Comparison of ENCODE assay signal across 8 cellular contexts in the genomic region with DNA sequence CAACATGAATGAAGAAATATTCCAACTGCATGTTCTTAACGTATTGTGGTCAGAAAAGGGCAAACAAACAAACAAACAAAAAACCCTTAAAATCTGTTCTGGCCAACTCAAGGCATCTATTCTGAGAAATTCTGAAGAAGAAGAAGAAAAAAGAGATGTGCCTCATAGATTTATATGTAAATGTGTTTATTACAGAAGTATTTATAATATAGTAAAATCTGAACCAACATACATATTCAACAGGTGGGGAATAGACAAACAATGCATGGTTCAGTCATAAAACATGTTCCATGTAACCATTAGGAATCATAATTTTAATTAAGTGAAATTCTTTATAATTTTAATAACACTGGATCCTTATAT. TPM values are rescaled to one million over a fixed set of nuclear protein-coding genes. Genes with fewer than 3 reads are reported as not detected.
DNase-seq lines count a peak whose midpoint lies in the region; ATAC-seq, FAIRE-seq and TF ChIP-seq lines count a peak whose summit lies in the region.

No MANE protein-coding gene starts in this region.

- TF ChIP-seq CTCF in A549 (IDR thresholded peaks at IDR 0.05), result no peak
- no peak for TF ChIP-seq CTCF in dorsolateral prefrontal cortex (IDR thresholded peaks at IDR 0.05 in 54 of 56, conservative IDR thresholded peaks at IDR 0.05 in 2 of 56; ENCODE audit: low read depth in 1 of 56, partially characterized antibody in 56 of 56)

- POLR2A ChIA-PET in A549 (lab: Yijun Ruan, JAX), result no interaction called here

- WGBS in A549 (ENCODE audit: missing lambda C conversion rate), result 0% methylated on average over 1 of the region's 1 CpG

- no peak for FAIRE-seq in A549 (lab: Jason Lieb, UNC)

- H3K27me3 ChIP-seq in HUES48 (ENCODE audit: control insufficient read depth, insufficient read depth, low read length) (no peaks in the 10 kb centered on the region), dorsolateral prefrontal cortex (no peaks in the 10 kb centered on the region), muscle layer of duodenum (ENCODE audit: low read depth, low read length) (no peaks in the 10 kb centered on the region)

- H3K4me1 ChIP-seq in A549 (peaks cover 28% of the 10 kb centered on the region), HUES48 (ENCODE audit: control insufficient read depth, insufficient read depth, low read length) (peaks cover 7% of the 10 kb centered on the region; the same call in 1 of the 2 replicates), muscle layer of duodenum (ENCODE audit: control insufficient read depth in 1 of 2, insufficient read depth in 2 of 2, low read length in 2 of 2) (peaks cover 3 to 9% of the 10 kb centered on the region in 2 donors)

- no peak for TF ChIP-seq EP300 in A549 (IDR thresholded peaks at IDR 0.05)

- ATAC-seq in A549, result no peak
- no peak for ATAC-seq in GM19455 (IDR thresholded peaks at IDR 0.05; ENCODE audit: unreplicated experiment)
- no peak for ATAC-seq in GM19324 (IDR thresholded peaks at IDR 0.05; ENCODE audit: low FRiP score, unreplicated experiment)

- H3K4me2 ChIP-seq in A549, result peak overlapping the region; percentile 82

- no peak for TF ChIP-seq POLR2A in A549 (IDR thresholded peaks at IDR 0.05; ENCODE audit: low read length)

- peak overlapping the region; percentile 51 for H3K4me3 ChIP-seq in A549
- peak overlapping the region; percentile 96 for H3K4me3 ChIP-seq in HUES48 (ENCODE audit: low read depth, low read length)
- peak overlapping the region; percentile 45 to 84 (median 70) for H3K4me3 ChIP-seq in dorsolateral prefrontal cortex
- H3K4me3 ChIP-seq in muscle layer of duodenum (ENCODE audit: low read depth in 1 of 2, low read length in 2 of 2), result peak overlapping the region; percentile 84 to 85

- TF ChIP-seq RAD21 in A549 (conservative IDR thresholded peaks at IDR 0.05 in 1 of 2, IDR thresholded peaks at IDR 0.05 in 1 of 2), result no peak

- H3K36me3 ChIP-seq in HUES48 (ENCODE audit: control insufficient read depth, insufficient read depth, low read length) (no peaks in the 10 kb centered on the region), muscle layer of duodenum (ENCODE audit: control insufficient read depth in 1 of 2, insufficient read depth in 2 of 2, low read length in 2 of 2) (peaks cover 0 to 4% of the 10 kb centered on the region in 2 donors)

- peak overlapping the region; percentile 81 for H3K9ac ChIP-seq in HUES48 (ENCODE audit: low read depth, low read length)

- H3K27ac ChIP-seq in A549 (peak overlapping the region; percentile 81 to 89), HUES48 (ENCODE audit: low read depth, low read length) (no peak overlapping the region), dorsolateral prefrontal cortex (peak overlapping the region in 37 of 59 donors; percentile 62 to 94 (median 84)), muscle layer of duodenum (ENCODE audit: low read length) (peak overlapping the region; percentile 93)

- CTCF ChIA-PET in A549 (lab: Yijun Ruan, JAX), result no interaction called here

- H3K9me3 ChIP-seq in A549, result no peaks in the 10 kb centered on the region
- H3K9me3 ChIP-seq in HUES48 (ENCODE audit: control insufficient read depth, insufficient read depth, low read length), result no peaks in the 10 kb centered on the region
- no peaks in the 10 kb centered on the region for H3K9me3 ChIP-seq in muscle layer of duodenum (ENCODE audit: control insufficient read depth in 1 of 2, low read length in 2 of 2)

- no peak for DNase-seq in A549 (ENCODE audit: low read depth in 1 of 2, low spot score in 1 of 2)
- no peak for DNase-seq in dorsolateral prefrontal cortex
- no peak for DNase-seq in medulla oblongata (ENCODE audit: extremely low spot score)
- DNase-seq in epidermal melanocyte (ENCODE audit: insufficient read length, low spot score), result no peak

- intact Hi-C loops in dorsolateral prefrontal cortex (cut with DNase I), result no loop called here

TF ChIP-seq in A549, 52 proteins besides CTCF, POLR2A, EP300 and RAD21:
- TF ChIP-seq, protein P1, sequence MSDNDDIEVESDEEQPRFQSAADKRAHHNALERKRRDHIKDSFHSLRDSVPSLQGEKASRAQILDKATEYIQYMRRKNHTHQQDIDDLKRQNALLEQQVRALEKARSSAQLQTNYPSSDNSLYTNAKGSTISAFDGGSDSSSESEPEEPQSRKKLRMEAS (IDR thresholded peaks at IDR 0.05), result no peak; the same call in 1 of the 2 replicates
- no peak for TF ChIP-seq CHD4 (IDR thresholded peaks at IDR 0.05; ENCODE audit: borderline replicate concordance)
- no peak for TF ChIP-seq KDM5A (IDR thresholded peaks at IDR 0.05)
- TF ChIP-seq, protein P2, sequence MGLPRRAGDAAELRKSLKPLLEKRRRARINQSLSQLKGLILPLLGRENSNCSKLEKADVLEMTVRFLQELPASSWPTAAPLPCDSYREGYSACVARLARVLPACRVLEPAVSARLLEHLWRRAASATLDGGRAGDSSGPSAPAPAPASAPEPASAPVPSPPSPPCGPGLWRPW (IDR thresholded peaks at IDR 0.05), result no peak
- TF ChIP-seq PBX3 (IDR thresholded peaks at IDR 0.05), result no peak
- no peak for TF ChIP-seq ZFP36 (IDR thresholded peaks at IDR 0.05; ENCODE audit: borderline replicate concordance, partially characterized antibody)
- no peak for TF ChIP-seq EHMT2 (IDR thresholded peaks at IDR 0.05; ENCODE audit: low read depth)
- TF ChIP-seq SREBF2 (IDR thresholded peaks at IDR 0.05), result no peak
- TF ChIP-seq, protein P3, sequence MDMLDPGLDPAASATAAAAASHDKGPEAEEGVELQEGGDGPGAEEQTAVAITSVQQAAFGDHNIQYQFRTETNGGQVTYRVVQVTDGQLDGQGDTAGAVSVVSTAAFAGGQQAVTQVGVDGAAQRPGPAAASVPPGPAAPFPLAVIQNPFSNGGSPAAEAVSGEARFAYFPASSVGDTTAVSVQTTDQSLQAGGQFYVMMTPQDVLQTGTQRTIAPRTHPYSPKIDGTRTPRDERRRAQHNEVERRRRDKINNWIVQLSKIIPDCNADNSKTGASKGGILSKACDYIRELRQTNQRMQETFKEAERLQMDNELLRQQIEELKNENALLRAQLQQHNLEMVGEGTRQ (IDR thresholded peaks at IDR 0.05), result no peak
- no peak for TF ChIP-seq E2F6 (IDR thresholded peaks at IDR 0.05; ENCODE audit: borderline replicate concordance, low read depth)
- TF ChIP-seq NFE2L2 (conservative IDR thresholded peaks at IDR 0.05; ENCODE audit: low read length), result no peak
- no peak for TF ChIP-seq RARB (CRISPR knock-in tag; IDR thresholded peaks at IDR 0.05)
- TF ChIP-seq RNF2 (IDR thresholded peaks at IDR 0.05; ENCODE audit: borderline replicate concordance, low read depth), result no peak

RNA-seq across cellular contexts. Expression of gene BTN3A2, which starts 0.6 kb away (rescaled TPM):
- polyA plus RNA-seq in A549 (2011; rRNA removed), result 13.4 and 13.5 TPM in 2 replicates
- polyA plus RNA-seq in A549 (2012; cell fraction: cytosol; rRNA removed), result 4.3 and 5.5 TPM in 2 replicates
- 3.3 and 4.1 TPM in 2 replicates for polyA plus RNA-seq in A549 (2012; cell fraction: nucleus; rRNA removed)
- 4.2 to 5.1 TPM (median 4.8 TPM) in 3 replicates for polyA plus RNA-seq in A549 (2017; fragmentation: RNase III; extraction: RNeasy Plus Mini Kit Qiagen cat#74134 plus additional on column Dnase treatment)
- polyA minus RNA-seq in A549 (2011; rRNA and poly(A)+ RNA removed), result 4.9 and 11.7 TPM in 2 replicates
- 10 to 100 TPM in 56 of 120 experiments, 1 to 10 TPM in 64; 3.8 to 30.1 (median 9.7) TPM for total RNA-seq in dorsolateral prefrontal cortex

RNA-seq across cellular contexts. Expression of gene BTN2A2, which starts 17.3 kb away (rescaled TPM):
- 6.5 and 7.0 TPM in 2 replicates for polyA plus RNA-seq in A549 (2011; rRNA removed)
- polyA plus RNA-seq in A549 (2012; cell fraction: cytosol; rRNA removed), result 4.2 and 5.2 TPM in 2 replicates
- 11.0 and 17.8 TPM in 2 replicates for polyA plus RNA-seq in A549 (2012; cell fraction: nucleus; rRNA removed)
- polyA plus RNA-seq in A549 (2017; fragmentation: RNase III; extraction: RNeasy Plus Mini Kit Qiagen cat#74134 plus additional on column Dnase treatment), result 6.7 to 9.5 TPM (median 7.5 TPM) in 3 replicates
- polyA minus RNA-seq in A549 (2011; rRNA and poly(A)+ RNA removed), result 12.2 and 13.0 TPM in 2 replicates
- 10 to 100 TPM in 15 of 120 experiments, 1 to 10 TPM in 105; 1.7 to 16.5 (median 6.1) TPM for total RNA-seq in dorsolateral prefrontal cortex

RNA-seq across cellular contexts. Expression of gene BTN3A1, which starts 36.5 kb away (rescaled TPM):
- 8.1 and 13.6 TPM in 2 replicates for polyA plus RNA-seq in A549 (2011; rRNA removed)
- polyA plus RNA-seq in A549 (2012; cell fraction: cytosol; rRNA removed), result 2.5 and 3.1 TPM in 2 replicates
- polyA plus RNA-seq in A549 (2012; cell fraction: nucleus; rRNA removed), result 6.4 and 7.3 TPM in 2 replicates
- 3.8 to 5.5 TPM (median 4.0 TPM) in 3 replicates for polyA plus RNA-seq in A549 (2017; fragmentation: RNase III; extraction: RNeasy Plus Mini Kit Qiagen cat#74134 plus additional on column Dnase treatment)
- polyA minus RNA-seq in A549 (2011; rRNA and poly(A)+ RNA removed), result 12.6 and 15.8 TPM in 2 replicates
- 10 to 100 TPM in 87 of 120 experiments, 1 to 10 TPM in 33; 5.7 to 21.3 (median 11.8) TPM for total RNA-seq in dorsolateral prefrontal cortex
